Comparison of ENCODE assay signal across 21 cellular contexts in genomic region chr1:182707116-182707515, GRCh38. TPM values are rescaled to one million over a fixed set of nuclear protein-coding genes. Genes with fewer than 3 reads are reported as not detected.
A peak's percentile ranks its signal among the peaks of the same experiment; 100 is the strongest.
DNase-seq lines count a peak whose midpoint lies in the region; ATAC-seq and TF ChIP-seq lines count a peak whose summit lies in the region.
"Had no signal": no experiment of that assay in that cellular context is flagged by ENCODE, and none has a peak within 500 bp of the region (broad histone marks: within the 10 kb centered on the region; RNA-seq: fewer than 3 reads in every experiment).

No MANE protein-coding gene starts in this region.

- intact Hi-C loops in body of pancreas (cut with DNase I) (no loop called here), left ventricle myocardium superior (cut with micrococcal nuclease) (no loop called here), gastrocnemius medialis (cut with DNase I; ENCODE audit: low total_unique reads) (no loop called here)

- H3K4me3 ChIP-seq in body of pancreas (no peak overlapping the region), gastrocnemius medialis (no peak overlapping the region)
- H3K4me3 ChIP-seq: spleen had no signal

- no peak for TF ChIP-seq POLR2A in body of pancreas (IDR thresholded peaks at IDR 0.05)
- no peak for TF ChIP-seq POLR2A in gastrocnemius medialis (IDR thresholded peaks at IDR 0.05)

- 25 to 57% methylated on average over 1 of the region's 1 CpG for WGBS in body of pancreas, 2 donors

- DNase-seq in NCI-H446 (lab: John Stamatoyannopoulos, UW) (peak; percentile 22 to 67), body of pancreas (peak; percentile 58 to 77 (median 63)), left ventricle myocardium superior (peak; percentile 59), gastrocnemius medialis (no peak), SW480 (ENCODE audit: low spot score) (no peak)
- no peak for DNase-seq in stimulated activated naive CD4-positive, alpha-beta T cell (lab: John Stamatoyannopoulos, UW)
- DNase-seq: activated CD4-positive, alpha-beta T cell treated with anti-CD3 and anti-CD28 coated beads for 48 hours; activated naive CD8-positive, alpha-beta T cell treated with anti-CD3 and anti-CD28 coated beads, Interleukin-2, amount 10 ng/mL, durations not matched to agents 7 days and 5 days; central memory CD4-positive, alpha-beta T cell; DMS79 treated with DMSO at 0.1 percent for 48 hours; mammary epithelial cell; naive thymus-derived CD8-positive, alpha-beta T cell; NCI-H1694 treated with DMSO at 0.1 percent for 48 hours; NCI-H510A; RPMI8226; spleen had no signal

- in situ Hi-C loops in gastrocnemius medialis (cut with MboI; ENCODE audit: low sequenced_read_pairs in 4 of 4): no loop called here

- H3K27ac ChIP-seq in body of pancreas: no peak overlapping the region
- H3K27ac ChIP-seq in gastrocnemius medialis: no peak overlapping the region
- H3K27ac ChIP-seq: parathyroid adenoma, spleen had no signal

- H3K36me3 ChIP-seq in body of pancreas (replicated peaks in 1 of 2; ENCODE audit: insufficient read depth in 1 of 2, low read depth in 2 of 2) (no peaks in the 10 kb centered on the region), gastrocnemius medialis (no peaks in the 10 kb centered on the region)
- H3K36me3 ChIP-seq: spleen had no signal

- H3K27me3 ChIP-seq in body of pancreas (no peaks in the 10 kb centered on the region), gastrocnemius medialis (no peaks in the 10 kb centered on the region)
- H3K27me3 ChIP-seq: spleen had no signal

- ATAC-seq in body of pancreas: peak; percentile 60
- ATAC-seq in left ventricle myocardium superior: peak; percentile 97
- ATAC-seq in gastrocnemius medialis: peak; percentile 64 to 92
- ATAC-seq in HG03520 (IDR thresholded peaks at IDR 0.05; ENCODE audit: unreplicated experiment): no peak
- ATAC-seq: activated T-helper 17 cell treated with anti-CD3 and anti-CD28 coated beads, Interleukin-2, amount 50 U/mL, for 72 hours; HCT116; naive thymus-derived CD8-positive, alpha-beta T cell had no signal

- H3K4me1 ChIP-seq in body of pancreas (no peaks in the 10 kb centered on the region), gastrocnemius medialis (peaks cover 0 to 7% of the 10 kb centered on the region in 2 donors)
- H3K4me1 ChIP-seq: parathyroid adenoma, spleen had no signal

- H3K9me3 ChIP-seq in body of pancreas (no peaks in the 10 kb centered on the region), gastrocnemius medialis (no peaks in the 10 kb centered on the region)
- H3K9me3 ChIP-seq: spleen had no signal

- TF ChIP-seq CTCF in body of pancreas (IDR thresholded peaks at IDR 0.05) (no peak), gastrocnemius medialis (IDR thresholded peaks at IDR 0.05 in 4 of 5, conservative IDR thresholded peaks at IDR 0.05 in 1 of 5) (no peak)

RNA-seq across cellular contexts. Expression of gene RGS8, which starts 22.7 kb away (rescaled TPM):
- total RNA-seq in body of pancreas (not detected), left ventricle myocardium superior (not detected), gastrocnemius medialis (not detected)
- total RNA-seq: activated naive CD8-positive, alpha-beta T cell treated with anti-CD3 and anti-CD28 coated beads, Interleukin-2, amount 10 ng/mL, durations not matched to agents 7 days and 5 days; mammary epithelial cell; naive thymus-derived CD8-positive, alpha-beta T cell; subcutaneous adipose tissue had no signal

Comparison
In these comparisons a context has a peak if more than half of its experiments do, and no peak if none do; other contexts are left out.
1. DNase-seq: peak in NCI-H446 (2 of 2), body of pancreas (4 of 4) and left ventricle myocardium superior (single experiment); none in gastrocnemius medialis (0 of 2), SW480 (single experiment) and stimulated activated naive CD4-positive, alpha-beta T cell (0 of 6).